ENCODE assay signal across 17 cellular contexts in genomic region chr1:2482588-2482987, GRCh38. TPM values are rescaled to one million over a fixed set of nuclear protein-coding genes. Genes with fewer than 3 reads are reported as not detected.
DNase-seq lines count a peak whose midpoint lies in the region; ATAC-seq, FAIRE-seq and TF ChIP-seq lines count a peak whose summit lies in the region.
"Had no signal": no experiment of that assay in that cellular context is flagged by ENCODE, and none has a peak within 500 bp of the region (broad histone marks: within the 10 kb centered on the region; RNA-seq: fewer than 3 reads in every experiment).

No MANE protein-coding gene starts in this region.

- H3K4me3 ChIP-seq in A549 (no peak overlapping the region), HEK293 (ENCODE audit: low read depth, low read length) (no peak overlapping the region), liver (ENCODE audit: low read depth in 1 of 3, low read length in 3 of 3) (no peak overlapping the region)
- H3K4me3 ChIP-seq: MG63, PC-9 had no signal

- TF ChIP-seq CTCF in A549 (IDR thresholded peaks at IDR 0.05) (no peak), HEK293 (tag by site-specific recombination; IDR thresholded peaks at IDR 0.05) (no peak), liver (IDR thresholded peaks at IDR 0.05; ENCODE audit: low read depth, low read length, missing input control) (no peak)

- CTCF ChIA-PET in A549 (lab: Yijun Ruan, JAX) (interaction anchor here (1.1 kb wide), 1 partner anchor 66 kb away, joined by 4 read pairs; no protein-coding TSS in a partner anchor), HEK293 (lab: Yijun Ruan, JAX) (no interaction called here)

- POLR2A ChIA-PET in A549 (lab: Yijun Ruan, JAX): no interaction called here
- POLR2A ChIA-PET in HEK293 (lab: Yijun Ruan, JAX): no interaction called here

- no peak for FAIRE-seq in A549 (lab: Jason Lieb, UNC)

- H3K27me3 ChIP-seq in liver (ENCODE audit: control insufficient read depth in 4 of 4, insufficient read depth in 4 of 4, low read length in 3 of 4): no peaks in the 10 kb centered on the region
- H3K27me3 ChIP-seq: MG63 had no signal

- ATAC-seq in A549: peak in 1 of 2 experiments; percentile 38; a peak in 3 of 6 replicates
- peak; percentile 7; the same call in 1 of the 3 replicates for ATAC-seq in SK-N-SH treated with all-trans-retinoic acid at 6 μM for 48 hours
- ATAC-seq in GM21737 (IDR thresholded peaks at IDR 0.05; ENCODE audit: unreplicated experiment): no peak
- no peak for ATAC-seq in HG03039 (IDR thresholded peaks at IDR 0.05; ENCODE audit: unreplicated experiment)

- no peak for TF ChIP-seq EP300 in A549 (IDR thresholded peaks at IDR 0.05)

- DNase-seq in A549 (ENCODE audit: low read depth in 1 of 2, low spot score in 1 of 2): no peak
- no peak for DNase-seq in medulla oblongata (ENCODE audit: extremely low spot score)
- no peak for DNase-seq in H4 (ENCODE audit: low spot score)
- DNase-seq: Caco-2, HCEC 1CT, MG63, NCI-H1092 treated with DMSO at 0.1 percent for 48 hours, NCI-H1694, NCI-H2107, SHP77 treated with DMSO at 0.1 percent for 48 hours had no signal

- no peaks in the 10 kb centered on the region for H3K4me1 ChIP-seq in A549
- no peaks in the 10 kb centered on the region for H3K4me1 ChIP-seq in HEK293 (ENCODE audit: control insufficient read depth, insufficient read depth, low read length)
- H3K4me1 ChIP-seq in liver (ENCODE audit: control insufficient read depth in 4 of 4, insufficient read depth in 4 of 4, low read length in 3 of 4): peaks cover 3 to 9% (median 9%) of the 10 kb centered on the region in 4 donors

- WGBS in A549 (ENCODE audit: missing lambda C conversion rate): 100% methylated on average over 1 of the region's 11 CpGs
- WGBS in liver: 95% methylated on average over 11 of the region's 11 CpGs

- H3K4me2 ChIP-seq in A549: no peak overlapping the region
- H3K4me2 ChIP-seq: PC-9 had no signal

- no peak for TF ChIP-seq RAD21 in A549 (conservative IDR thresholded peaks at IDR 0.05 in 1 of 2, IDR thresholded peaks at IDR 0.05 in 1 of 2)
- no peak for TF ChIP-seq RAD21 in liver (IDR thresholded peaks at IDR 0.05)

- H3K27ac ChIP-seq in A549 (no peak overlapping the region), HEK293 (ENCODE audit: extremely low read depth, low read depth, low read length) (no peak overlapping the region), liver (ENCODE audit: low read depth in 1 of 2, low read length in 2 of 2) (no peak overlapping the region)
- H3K27ac ChIP-seq: PC-9 had no signal

- H3K36me3 ChIP-seq in HEK293 (ENCODE audit: control insufficient read depth in 2 of 2, insufficient read depth in 1 of 2, low read length in 2 of 2) (no peaks in the 10 kb centered on the region), liver (ENCODE audit: control insufficient read depth in 4 of 4, insufficient read depth in 3 of 4, low read depth in 1 of 4, low read length in 3 of 4) (no peaks in the 10 kb centered on the region)
- H3K36me3 ChIP-seq: MG63 had no signal

- H3K9me3 ChIP-seq in A549: no peaks in the 10 kb centered on the region
- H3K9me3 ChIP-seq in HEK293 (ENCODE audit: control insufficient read depth, insufficient read depth, low read depth, low read length): no peaks in the 10 kb centered on the region
- H3K9me3 ChIP-seq in liver (ENCODE audit: control insufficient read depth in 4 of 4, low read length in 3 of 4): no peaks in the 10 kb centered on the region
- H3K9me3 ChIP-seq: Caco-2, MG63 had no signal

- no peak overlapping the region for H3K9ac ChIP-seq in liver (ENCODE audit: low read depth in 1 of 2, low read length in 2 of 2)

- TF ChIP-seq POLR2A in A549 (IDR thresholded peaks at IDR 0.05; ENCODE audit: low read length): no peak

TF ChIP-seq in A549, 52 proteins besides CTCF, POLR2A, EP300 and RAD21 (continues in another document):
- TF ChIP-seq FOSL2 (IDR thresholded peaks at IDR 0.05): no peak
- no peak for TF ChIP-seq FOSL2 (CRISPR knock-in tag; IDR thresholded peaks at IDR 0.05)

TF ChIP-seq in HEK293, 187 proteins besides CTCF, POLR2A, EP300 and RAD21 (continues in another document):
- TF ChIP-seq ZNF488 (tag by site-specific recombination; IDR thresholded peaks at IDR 0.05) (no peak), ZFHX2 (tag by site-specific recombination; conservative IDR thresholded peaks at IDR 0.05) (0 out of 2 replicates have a peak, but pooled peaks have one; percentile 24)

TF ChIP-seq in SK-N-SH treated with all-trans-retinoic acid at 6 μM for 48 hours, 23 proteins besides CTCF, POLR2A, EP300 and RAD21 (continues in another document):
- TF ChIP-seq ZC3H10 (CRISPR knock-in tag; IDR thresholded peaks at IDR 0.05) (no peak), CREB5 (CRISPR knock-in tag; IDR thresholded peaks at IDR 0.05; ENCODE audit: low read depth) (no peak), BACH2 (CRISPR knock-in tag; IDR thresholded peaks at IDR 0.05; ENCODE audit: borderline replicate concordance) (no peak)

TF ChIP-seq in liver, 16 proteins besides CTCF, POLR2A, EP300 and RAD21:
- TF ChIP-seq REST (IDR thresholded peaks at IDR 0.05) (peak; percentile 45), JUND (IDR thresholded peaks at IDR 0.05) (no peak)

RNA-seq across cellular contexts. Expression of gene PLCH2, which starts 6.5 kb away (rescaled TPM):
- polyA plus RNA-seq in A549 (2011; rRNA removed) (0.10 and 0.16 TPM in 2 replicates), A549 (2017; fragmentation: RNase III; extraction: RNeasy Plus Mini Kit Qiagen cat#74134 plus additional on column Dnase treatment) (0.18 to 0.44 TPM (median 0.21 TPM) in 3 replicates), liver (1 to 10 TPM in 1 of 2 donors, not detected in 1; 1.3 TPM)
- polyA plus RNA-seq in A549 (2012; cell fraction: cytosol; rRNA removed): 0.49 and 0.61 TPM in 2 replicates
- 1.8 and 2.8 TPM in 2 replicates for polyA plus RNA-seq in A549 (2012; cell fraction: nucleus; rRNA removed)
- 0.29 and 0.44 TPM in 2 replicates for polyA minus RNA-seq in A549 (2011; rRNA and poly(A)+ RNA removed)
- total RNA-seq in liver: 1 to 10 TPM in 1 of 2 donors, under 1 TPM in 1; 0.33 to 1.0 TPM
- 0.02 TPM in 1 of 2 replicates, not detected in the other for total RNA-seq in H4 (2014; rRNA removed; shearing (Covaris generic))
- total RNA-seq: A172 had no signal

RNA-seq across cellular contexts. Expression of gene PANK4, which starts 43.8 kb away (rescaled TPM):
- 8.1 and 8.3 TPM in 2 replicates for polyA plus RNA-seq in A549 (2011; rRNA removed)
- polyA plus RNA-seq in A549 (2012; cell fraction: cytosol; rRNA removed): 14.2 and 14.9 TPM in 2 replicates
- 61.3 and 73.3 TPM in 2 replicates for polyA plus RNA-seq in A549 (2012; cell fraction: nucleus; rRNA removed)
- 13.4 to 16.1 TPM (median 13.8 TPM) in 3 replicates for polyA plus RNA-seq in A549 (2017; fragmentation: RNase III; extraction: RNeasy Plus Mini Kit Qiagen cat#74134 plus additional on column Dnase treatment)
- 13.1 and 27.0 TPM in 2 replicates for polyA minus RNA-seq in A549 (2011; rRNA and poly(A)+ RNA removed)
- 10 to 100 TPM; 13.6 to 26.8 TPM for total RNA-seq in liver
- 10 to 100 TPM in 1 of 2 donors, 1 to 10 TPM in 1; 6.2 to 11.6 TPM for polyA plus RNA-seq in liver
- 10.9 and 12.5 TPM in 2 replicates for total RNA-seq in H4 (2014; rRNA removed; shearing (Covaris generic))

RNA-seq across cellular contexts. Expression of gene HES5, which starts 47.5 kb away (rescaled TPM):
- polyA plus RNA-seq in A549 (2011; rRNA removed) (not detected in 2 replicates), A549 (2017; fragmentation: RNase III; extraction: RNeasy Plus Mini Kit Qiagen cat#74134 plus additional on column Dnase treatment) (not detected in 3 replicates), liver (not detected)
- polyA plus RNA-seq in A549 (2012; cell fraction: cytosol; rRNA removed): not detected in 2 replicates
- polyA plus RNA-seq in A549 (2012; cell fraction: nucleus; rRNA removed): 0.04 and 0.07 TPM in 2 replicates
- polyA minus RNA-seq in A549 (2011; rRNA and poly(A)+ RNA removed): not detected in 2 replicates
- under 1 TPM; 0.08 to 0.93 TPM for total RNA-seq in liver
- total RNA-seq in H4 (2014; rRNA removed; shearing (Covaris generic)): not detected in 2 replicates
- total RNA-seq: A172, Caco-2, PC-9 had no signal

Comparison
In these comparisons a context has a peak if more than half of its experiments do, and no peak if none do; other contexts are left out.
1. Of the 5 proteins assayed by ChIP-seq in both HEK293 and A549: peak only in HEK293: none; only in A549: none; in both: REST; in neither: 4.